Comparison of ENCODE assay signal across 8 cellular contexts in genomic region chr4:2462218-2462991, GRCh38. TPM values are rescaled to one million over a fixed set of nuclear protein-coding genes. Genes with fewer than 3 reads are reported as not detected.
DNase-seq lines count a peak whose midpoint lies in the region; ATAC-seq and TF ChIP-seq lines count a peak whose summit lies in the region.

No MANE protein-coding gene starts in this region.

- no peaks in the 10 kb centered on the region for H3K9me3 ChIP-seq in AG04450 (ENCODE audit: control insufficient read depth, insufficient read depth, low read length)
- no peaks in the 10 kb centered on the region for H3K9me3 ChIP-seq in mucosa of descending colon

- TF ChIP-seq CTCF in AG04450 (IDR thresholded peaks at IDR 0.05; ENCODE audit: low read depth, low read length) (peak; percentile 42), mucosa of descending colon (IDR thresholded peaks at IDR 0.05) (no peak)

- peak; percentile 27 for DNase-seq in AG04450 (ENCODE audit: low read depth, low spot score)
- DNase-seq in NCI-H69 (lab: John Stamatoyannopoulos, UW), result peak; percentile 77
- DNase-seq in activated T-cell treated with anti-CD3 and anti-CD28 coated beads for 48 hours (ENCODE audit: low read depth), result peak; percentile 60
- peak; percentile 80 to 82 for DNase-seq in erythroblast (lab: John Stamatoyannopoulos, UW)
- peak; percentile 65 to 72 (median 71) for DNase-seq in mucosa of descending colon
- DNase-seq in stimulated activated CD8-positive, alpha-beta memory T cell treated with anti-CD3 and anti-CD28 coated beads, Interleukin-4, amount 100 ng/mL, for 24 hours (ENCODE audit: low read depth), result peak; percentile 54

- H3K36me3 ChIP-seq in mucosa of descending colon (ENCODE audit: low read depth), result no peaks in the 10 kb centered on the region

- H3K27me3 ChIP-seq in AG04450 (ENCODE audit: control insufficient read depth, insufficient read depth, low read length), result peaks cover 7% of the 10 kb centered on the region

- peak overlapping the region; percentile 11 for H3K27ac ChIP-seq in AG04450 (ENCODE audit: low read depth, low read length)

- POLR2A ChIA-PET in AG04450 (lab: Yijun Ruan, JAX), result interaction anchor here (1.0 kb wide), 1 partner anchor 200 kb away, joined by 4 read pairs; the partner anchor contains the start of gene MXD4

- intact Hi-C loops in mucosa of descending colon (cut with DNase I, micrococcal nuclease), result no loop called here

- peaks cover 10% of the 10 kb centered on the region for H3K4me1 ChIP-seq in mucosa of descending colon (ENCODE audit: low read depth)

- TF ChIP-seq POLR2A in erythroblast (IDR thresholded peaks at IDR 0.05; ENCODE audit: low read length), result no peak

- CTCF ChIA-PET in AG04450 (lab: Charles Lee), result interaction anchor here (0.6 to 1.8 kb wide), 4 partner anchors 47 to 242 kb away, joined by 3 to 11 read pairs (median 4); no protein-coding TSS in a partner anchor

- H3K4me3 ChIP-seq in AG04450 (ENCODE audit: low read depth, low read length) (peak overlapping the region; percentile 43), mucosa of descending colon (no peak overlapping the region)

- peak; percentile 84 for ATAC-seq in GM18867 (IDR thresholded peaks at IDR 0.05; ENCODE audit: unreplicated experiment)
- peak; percentile 69 for ATAC-seq in HG03135 (IDR thresholded peaks at IDR 0.05; ENCODE audit: unreplicated experiment)
- peak; percentile 93 for ATAC-seq in mucosa of descending colon

RNA-seq across cellular contexts. Expression of gene RNF4, which starts 6.5 kb away (rescaled TPM):
- 83.1 and 95.4 TPM in 2 replicates for polyA plus RNA-seq in AG04450 (2011; rRNA removed)
- polyA minus RNA-seq in AG04450 (2011; rRNA and poly(A)+ RNA removed), result 84.3 and 91.9 TPM in 2 replicates
- total RNA-seq in mucosa of descending colon, result 10 to 100 TPM; 48.0 to 55.1 (median 51.9) TPM

RNA-seq across cellular contexts. Expression of gene CFAP99, which starts 43.6 kb away (rescaled TPM):
- polyA plus RNA-seq in AG04450 (2011; rRNA removed), result not detected in 2 replicates
- polyA minus RNA-seq in AG04450 (2011; rRNA and poly(A)+ RNA removed), result not detected in 2 replicates
- total RNA-seq in mucosa of descending colon, result 1 to 10 TPM; 1.2 to 1.3 (median 1.2) TPM

RNA-seq across cellular contexts. Expression of gene ZFYVE28, which starts 44.0 kb away (rescaled TPM):
- polyA plus RNA-seq in AG04450 (2011; rRNA removed), result 2.2 and 3.1 TPM in 2 replicates
- polyA minus RNA-seq in AG04450 (2011; rRNA and poly(A)+ RNA removed), result 1.4 and 3.5 TPM in 2 replicates
- total RNA-seq in mucosa of descending colon, result 10 to 100 TPM; 32.4 to 56.4 (median 42.9) TPM

Comparison
In these comparisons a context has a peak if more than half of its experiments do, and no peak if none do; other contexts are left out.
1. DNase-seq: peak in every context shown above with its lines; median percentile 81 in erythroblast; 77 in NCI-H69; 71 in mucosa of descending colon; 60 in activated T-cell treated with anti-CD3 and anti-CD28 coated beads for 48 hours; 54 in stimulated activated CD8-positive, alpha-beta memory T cell treated with anti-CD3 and anti-CD28 coated beads, Interleukin-4, amount 100 ng/mL, for 24 hours; 27 in AG04450.